9 cellular contexts compared by ENCODE assay signal in genomic region chr7:93165447-93165846, GRCh38. TPM values are rescaled to one million over a fixed set of nuclear protein-coding genes. Genes with fewer than 3 reads are reported as not detected.
DNase-seq lines count a peak whose midpoint lies in the region; ATAC-seq lines count a peak whose summit lies in the region.
"Had no signal": no experiment of that assay in that cellular context is flagged by ENCODE, and none has a peak within 500 bp of the region (broad histone marks: within the 10 kb centered on the region; RNA-seq: fewer than 3 reads in every experiment).

No MANE protein-coding gene starts in this region.

- peaks cover 5% of the 10 kb centered on the region for H3K4me1 Mint-ChIP-seq in activated CD4-positive, alpha-beta T cell treated with anti-CD3 and anti-CD28 coated beads, Interleukin-2, amount 10 ng/mL, durations not matched to agents 7 days and 5 days
- no peaks in the 10 kb centered on the region for H3K4me1 Mint-ChIP-seq in stimulated activated effector memory CD8-positive, alpha-beta T cell treated with anti-CD3 and anti-CD28 coated beads, Interleukin-12 subunit alpha, Interleukin-12 subunit beta, amount 100 ng/mL, for 72 hours
- H3K4me1 Mint-ChIP-seq: nephron had no signal

- POLR2A ChIA-PET in activated CD4-positive, alpha-beta T cell treated with anti-CD3 and anti-CD28 coated beads, Interleukin-2, amount 10 ng/mL, durations not matched to agents 7 days and 5 days (lab: Charles Lee): interaction anchor here (0.9 kb wide), 1 partner anchor 48 kb away, joined by 4 read pairs; no protein-coding TSS in a partner anchor

- H3K79me2 ChIP-seq in Karpas-422 (ENCODE audit: low read length): no peaks in the 10 kb centered on the region

- H3K9me3 Mint-ChIP-seq in activated CD4-positive, alpha-beta T cell treated with anti-CD3 and anti-CD28 coated beads, Interleukin-2, amount 10 ng/mL, durations not matched to agents 7 days and 5 days: peaks cover 24% of the 10 kb centered on the region
- peaks cover 6% of the 10 kb centered on the region for H3K9me3 Mint-ChIP-seq in stimulated activated effector memory CD8-positive, alpha-beta T cell treated with anti-CD3 and anti-CD28 coated beads, Interleukin-12 subunit alpha, Interleukin-12 subunit beta, amount 100 ng/mL, for 72 hours

- peak; percentile 98 for ATAC-seq in HG02642 (IDR thresholded peaks at IDR 0.05; ENCODE audit: poor library complexity, unreplicated experiment)
- ATAC-seq in stimulated activated effector memory CD8-positive, alpha-beta T cell treated with anti-CD3 and anti-CD28 coated beads, Interleukin-12 subunit alpha, Interleukin-12 subunit beta, amount 100 ng/mL, for 72 hours: peak; percentile 89

- DNase-seq in activated CD4-positive, alpha-beta T cell treated with anti-CD3 and anti-CD28 coated beads, Interleukin-2, amount 10 ng/mL, durations not matched to agents 7 days and 5 days: no peak
- no peak for DNase-seq in activated CD4-positive, alpha-beta T cell treated with anti-CD3 and anti-CD28 coated beads, Interleukin-2, amount 50 U/mL, for 48 hours
- DNase-seq in Karpas-422 (no peak), GOT3 (lab: John Stamatoyannopoulos, UW) (no peak), NCI-H187 (lab: John Stamatoyannopoulos, UW) (no peak)
- DNase-seq in stimulated activated effector memory CD8-positive, alpha-beta T cell treated with anti-CD3 and anti-CD28 coated beads, Interleukin-12 subunit alpha, Interleukin-12 subunit beta, amount 100 ng/mL, for 72 hours (ENCODE audit: low spot score in 2 of 2): no peak
- DNase-seq in stimulated activated CD4-positive, alpha-beta T cell treated with anti-CD3 and anti-CD28 coated beads, Interleukin-1b, Interleukin-23, amount 100 ng/mL, for 48 hours: no peak

- H3K36me3 Mint-ChIP-seq in activated CD4-positive, alpha-beta T cell treated with anti-CD3 and anti-CD28 coated beads, Interleukin-2, amount 10 ng/mL, durations not matched to agents 7 days and 5 days (ENCODE audit: low read depth): peaks cover 2% of the 10 kb centered on the region
- H3K36me3 Mint-ChIP-seq in stimulated activated effector memory CD8-positive, alpha-beta T cell treated with anti-CD3 and anti-CD28 coated beads, Interleukin-12 subunit alpha, Interleukin-12 subunit beta, amount 100 ng/mL, for 72 hours: no peaks in the 10 kb centered on the region

- no peaks in the 10 kb centered on the region for H4K20me1 ChIP-seq in Karpas-422 (ENCODE audit: insufficient read depth, low read depth, low read length)

- H3K27ac ChIP-seq in Karpas-422 (ENCODE audit: low read length): no peak overlapping the region

- H3K27me3 Mint-ChIP-seq in activated CD4-positive, alpha-beta T cell treated with anti-CD3 and anti-CD28 coated beads, Interleukin-2, amount 10 ng/mL, durations not matched to agents 7 days and 5 days: peaks cover 7% of the 10 kb centered on the region

- CTCF ChIA-PET in activated CD4-positive, alpha-beta T cell treated with anti-CD3 and anti-CD28 coated beads, Interleukin-2, amount 10 ng/mL, durations not matched to agents 7 days and 5 days (lab: Charles Lee): interaction anchor here (0.7 to 1.3 kb wide), 7 partner anchors 9 to 45 kb away, joined by 3 to 4 read pairs (median 3); no protein-coding TSS in a partner anchor

- no peaks in the 10 kb centered on the region for H3K9me2 ChIP-seq in Karpas-422 (replicated peaks; ENCODE audit: insufficient read depth, low read length)

- no peak overlapping the region for H3K4me3 Mint-ChIP-seq in activated CD4-positive, alpha-beta T cell treated with anti-CD3 and anti-CD28 coated beads, Interleukin-2, amount 10 ng/mL, durations not matched to agents 7 days and 5 days
- no peak overlapping the region for H3K4me3 Mint-ChIP-seq in stimulated activated effector memory CD8-positive, alpha-beta T cell treated with anti-CD3 and anti-CD28 coated beads, Interleukin-12 subunit alpha, Interleukin-12 subunit beta, amount 100 ng/mL, for 72 hours
- H3K4me3 Mint-ChIP-seq: nephron had no signal

- peak overlapping the region; percentile 65 for H3K27ac Mint-ChIP-seq in activated CD4-positive, alpha-beta T cell treated with anti-CD3 and anti-CD28 coated beads, Interleukin-2, amount 10 ng/mL, durations not matched to agents 7 days and 5 days
- H3K27ac Mint-ChIP-seq in stimulated activated effector memory CD8-positive, alpha-beta T cell treated with anti-CD3 and anti-CD28 coated beads, Interleukin-12 subunit alpha, Interleukin-12 subunit beta, amount 100 ng/mL, for 72 hours: no peak overlapping the region
- H3K27ac Mint-ChIP-seq: nephron had no signal

- H3K4me2 ChIP-seq in Karpas-422 (ENCODE audit: low read depth, low read length, poor library complexity, severe bottlenecking): peak overlapping the region; percentile 15

- peaks cover 4% of the 10 kb centered on the region; the same call in 1 of the 2 replicates for H3K4me1 ChIP-seq in Karpas-422 (ENCODE audit: low read length)

- H2AFZ ChIP-seq in Karpas-422 (ENCODE audit: low read length): no peak overlapping the region

- no peaks in the 10 kb centered on the region for H3K36me3 ChIP-seq in Karpas-422 (ENCODE audit: insufficient read depth, low read length)

- H3K9ac ChIP-seq in Karpas-422 (ENCODE audit: low read length): no peak overlapping the region

- no peaks in the 10 kb centered on the region for H3K9me3 ChIP-seq in Karpas-422 (ENCODE audit: low read length)

- no peaks in the 10 kb centered on the region for H3K27me3 ChIP-seq in Karpas-422 (ENCODE audit: low read length)

- no peak overlapping the region for H3K4me3 ChIP-seq in Karpas-422 (ENCODE audit: low read length)

RNA-seq across cellular contexts. Expression of gene SAMD9L, which starts 17.3 kb away (rescaled TPM):
- total RNA-seq in activated CD4-positive, alpha-beta T cell treated with anti-CD3 and anti-CD28 coated beads, Interleukin-2, amount 10 ng/mL, durations not matched to agents 7 days and 5 days: 100 to 1,000 TPM; 145 to 166 TPM
- total RNA-seq in Karpas-422 (2014; rRNA removed; shearing (Covaris generic); ENCODE audit: low replicate concordance): 14.8 and 26.4 TPM in 2 replicates

RNA-seq across cellular contexts. Expression of gene SAMD9, which starts 47.7 kb away (rescaled TPM):
- total RNA-seq in activated CD4-positive, alpha-beta T cell treated with anti-CD3 and anti-CD28 coated beads, Interleukin-2, amount 10 ng/mL, durations not matched to agents 7 days and 5 days: 10 to 100 TPM; 67.3 to 80.1 TPM
- 16.9 and 28.8 TPM in 2 replicates for total RNA-seq in Karpas-422 (2014; rRNA removed; shearing (Covaris generic); ENCODE audit: low replicate concordance)
